Comparison of ENCODE assay signal across 9 cellular contexts in the genomic region with DNA sequence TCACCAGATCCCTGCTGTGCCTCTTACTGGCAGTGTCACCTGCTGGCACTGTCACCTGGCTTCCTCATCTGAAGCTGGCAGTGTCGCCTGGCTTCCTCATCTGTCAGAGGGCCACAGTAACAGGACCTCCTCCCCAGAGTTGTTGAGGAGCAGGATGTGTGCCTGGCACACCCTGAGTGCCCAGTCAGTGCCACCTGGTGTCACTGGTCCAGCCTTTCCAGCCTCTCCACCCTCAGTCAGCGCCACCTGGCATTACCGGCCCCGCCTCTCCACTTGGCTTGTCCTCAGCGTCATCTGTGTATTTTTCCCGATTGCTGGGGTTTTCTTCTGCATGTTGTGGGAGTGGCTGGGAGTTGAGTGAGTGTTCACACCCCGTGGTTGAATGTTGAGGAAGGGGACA. TPM values are rescaled to one million over a fixed set of nuclear protein-coding genes. Genes with fewer than 3 reads are reported as not detected.
A peak's percentile ranks its signal among the peaks of the same experiment; 100 is the strongest.
DNase-seq lines count a peak whose midpoint lies in the region; ATAC-seq, FAIRE-seq and TF ChIP-seq lines count a peak whose summit lies in the region.
"Had no signal": no experiment of that assay in that cellular context is flagged by ENCODE, and none has a peak within 500 bp of the region (broad histone marks: within the 10 kb centered on the region; RNA-seq: fewer than 3 reads in every experiment).

No MANE protein-coding gene starts in this region.

- no peaks in the 10 kb centered on the region for H3K27me3 ChIP-seq in pancreas
- no peaks in the 10 kb centered on the region for H3K27me3 ChIP-seq in tibial artery
- H3K27me3 ChIP-seq: SJSA1 had no signal

- peaks cover 95% of the 10 kb centered on the region for H3K4me1 Mint-ChIP-seq in brain

- no peaks in the 10 kb centered on the region for H3K9me3 ChIP-seq in pancreas
- H3K9me3 ChIP-seq in tibial artery = no peaks in the 10 kb centered on the region
- H3K9me3 ChIP-seq: SJSA1 had no signal

- peak; percentile 33 for DNase-seq in NCI-H748 (lab: John Stamatoyannopoulos, UW; ENCODE audit: unreplicated experiment)
- DNase-seq in NCI-H748 treated with DMSO at 0.1 percent for 48 hours (lab: John Stamatoyannopoulos, UW) = no peak
- DNase-seq in NCI-H1105 treated with DMSO at 0.1 percent for 48 hours (lab: John Stamatoyannopoulos, UW) = peak; percentile 60
- DNase-seq in pancreas = peak; percentile 44 to 81 (median 56)
- no peak for DNase-seq in tibial artery

- H3K36me3 ChIP-seq in pancreas = no peaks in the 10 kb centered on the region
- peaks cover 0 to 7% (median 0%) of the 10 kb centered on the region in 3 donors for H3K36me3 ChIP-seq in tibial artery

- FAIRE-seq in pancreas (lab: Jason Lieb, UNC) = no peak

- H3K27ac Mint-ChIP-seq in brain = peak overlapping the region in 4 of 5 experiments; percentile 74 to 81 (median 76)

- TF ChIP-seq CTCF in brain (conservative IDR thresholded peaks at IDR 0.05) = no peak
- no peak for TF ChIP-seq CTCF in pancreas (IDR thresholded peaks at IDR 0.05)
- no peak for TF ChIP-seq CTCF in tibial artery (IDR thresholded peaks at IDR 0.05)

- intact Hi-C loops in pancreas (cut with DNase I) = loop anchor here in 1 of 3 donors (10.0 kb wide), 1 partner anchor 63 kb away; no protein-coding TSS in a partner anchor
- intact Hi-C loops in tibial artery (cut with DNase I; ENCODE audit: low total_unique reads) = loop anchor here (5.0 kb wide), 1 partner anchor 225 kb away; no protein-coding TSS in a partner anchor

- H3K27ac ChIP-seq in pancreas (no peak overlapping the region), tibial artery (no peak overlapping the region)
- H3K27ac ChIP-seq: SJSA1 had no signal

- peaks cover 14% of the 10 kb centered on the region for H3K36me3 Mint-ChIP-seq in brain

- H3K4me3 Mint-ChIP-seq in brain = peak overlapping the region in 1 of 5 experiments; percentile 14

- 24 to 40% methylated on average over 7 of the region's 7 CpGs for WGBS in pancreas, 2 donors

- H3K4me1 ChIP-seq in pancreas = peaks cover 5 to 20% (median 12%) of the 10 kb centered on the region in 3 donors
- peaks cover 0 to 43% (median 15%) of the 10 kb centered on the region in 4 donors for H3K4me1 ChIP-seq in tibial artery

- H3K9me3 Mint-ChIP-seq in brain = no peaks in the 10 kb centered on the region

- H3K4me3 ChIP-seq in pancreas = no peak overlapping the region
- H3K4me3 ChIP-seq in tibial artery = no peak overlapping the region
- H3K4me3 ChIP-seq: SJSA1 had no signal

- H3K27me3 Mint-ChIP-seq in brain = no peaks in the 10 kb centered on the region

- ATAC-seq in pancreas = peak; percentile 71 to 80 (median 72)
- no peak for ATAC-seq in GM19324 (IDR thresholded peaks at IDR 0.05; ENCODE audit: low FRiP score, unreplicated experiment)
- ATAC-seq in GM21723 (IDR thresholded peaks at IDR 0.05; ENCODE audit: unreplicated experiment) = no peak

RNA-seq across cellular contexts. Expression of gene USP10, which starts 37.9 kb away (rescaled TPM):
- polyA plus RNA-seq in brain (ENCODE audit: insufficient read depth, low read depth, low replicate concordance) (63.6 TPM), pancreas (10 to 100 TPM; 11.4 to 18.2 TPM)
- 10 to 100 TPM; 22.8 to 40.6 (median 31.5) TPM for total RNA-seq in pancreas

Comparison
In these comparisons a context has a peak if more than half of its experiments do, and no peak if none do; other contexts are left out.
1. DNase-seq: peak in NCI-H748 (single experiment), NCI-H1105 treated with DMSO at 0.1 percent for 48 hours (single experiment) and pancreas (6 of 6); none in NCI-H748 treated with DMSO at 0.1 percent for 48 hours (single experiment) and tibial artery (0 of 2).
2. ATAC-seq: peak in pancreas (4 of 4); none in GM19324 (single experiment) and GM21723 (single experiment).